ENCODE assay signal across 18 cellular contexts in genomic region chr6:81891869-81892268, GRCh38.
A peak's percentile ranks its signal among the peaks of the same experiment; 100 is the strongest.
DNase-seq lines count a peak whose midpoint lies in the region; ATAC-seq and TF ChIP-seq lines count a peak whose summit lies in the region.
"Had no signal": no experiment of that assay in that cellular context is flagged by ENCODE, and none has a peak within 500 bp of the region (broad histone marks: within the 10 kb centered on the region; RNA-seq: fewer than 3 reads in every experiment).

No MANE protein-coding gene starts in this region.

- no peak overlapping the region for H2AFZ ChIP-seq in trophoblast cell (ENCODE audit: insufficient read depth, low read length, poor library complexity)

- H3K79me1 ChIP-seq in trophoblast cell (ENCODE audit: low read length), result peaks cover 17% of the 10 kb centered on the region

- H3K4me2 ChIP-seq in trophoblast cell (ENCODE audit: low read length), result no peak overlapping the region
- H3K4me2 ChIP-seq: A549 had no signal

- peak overlapping the region; percentile 49 for H3K14ac ChIP-seq in trophoblast cell (ENCODE audit: low read length)

- no peaks in the 10 kb centered on the region for H3K4me1 Mint-ChIP-seq in type B pancreatic cell (ENCODE audit: unreplicated experiment)

- no peak for ATAC-seq in Right ventricle myocardium superior (ENCODE audit: poor library complexity)
- ATAC-seq in Right ventricle myocardium inferior, result no peak
- peak; percentile 82 for ATAC-seq in left lung
- peak; percentile 85 for ATAC-seq in upper lobe of right lung
- ATAC-seq in activated naive CD4-positive, alpha-beta T cell treated with anti-CD3 and anti-CD28 coated beads, Interleukin-2, amount 50 U/mL, for 72 hours, result no peak
- ATAC-seq: A549, HCT116, HepG2 had no signal

- no peaks in the 10 kb centered on the region for H3K36me3 ChIP-seq in left lung
- no peaks in the 10 kb centered on the region for H3K36me3 ChIP-seq in trophoblast cell (ENCODE audit: control insufficient read depth in 1 of 2, insufficient read depth in 2 of 2, low read length in 2 of 2)
- H3K36me3 ChIP-seq in upper lobe of right lung, result no peaks in the 10 kb centered on the region

- H3K27me3 ChIP-seq in left lung (no peaks in the 10 kb centered on the region), trophoblast cell (ENCODE audit: insufficient read depth, low read length) (no peaks in the 10 kb centered on the region), upper lobe of right lung (no peaks in the 10 kb centered on the region)

- no peak overlapping the region for H3K23ac ChIP-seq in trophoblast cell (ENCODE audit: low read length)

- peak overlapping the region; percentile 77 for H4K91ac ChIP-seq in trophoblast cell (ENCODE audit: low read depth, low read length)

- no peak for TF ChIP-seq CTCF in left lung (IDR thresholded peaks at IDR 0.05)
- no peak for TF ChIP-seq CTCF in upper lobe of right lung (IDR thresholded peaks at IDR 0.05)
- TF ChIP-seq CTCF in type B pancreatic cell (conservative IDR thresholded peaks at IDR 0.05), result no peak

- H3K4me1 ChIP-seq in left lung (no peaks in the 10 kb centered on the region), trophoblast cell (ENCODE audit: control insufficient read depth in 1 of 2, insufficient read depth in 2 of 2, low read length in 2 of 2) (peaks cover 7 to 14% of the 10 kb centered on the region in 2 experiments), upper lobe of right lung (no peaks in the 10 kb centered on the region)

- no peaks in the 10 kb centered on the region for H3K36me3 Mint-ChIP-seq in type B pancreatic cell
- no peaks in the 10 kb centered on the region for H3K36me3 Mint-ChIP-seq in activated naive CD4-positive, alpha-beta T cell treated with anti-CD3 and anti-CD28 coated beads, Interleukin-2, amount 50 U/mL, for 72 hours

- no peak overlapping the region for H3K4me3 Mint-ChIP-seq in type B pancreatic cell
- H3K4me3 Mint-ChIP-seq: CD4-positive, alpha-beta T cell had no signal

- H3K79me2 ChIP-seq in trophoblast cell (ENCODE audit: control insufficient read depth, insufficient read depth, low read length, poor library complexity), result peaks cover 3% of the 10 kb centered on the region

- no peak overlapping the region for H3K9ac ChIP-seq in trophoblast cell (ENCODE audit: low read length)

- no peak overlapping the region for H4K8ac ChIP-seq in trophoblast cell (ENCODE audit: low read depth, low read length)

- H3K27ac ChIP-seq in left lung (no peak overlapping the region), trophoblast cell (ENCODE audit: low read depth, low read length) (no peak overlapping the region), upper lobe of right lung (no peak overlapping the region)
- H3K27ac ChIP-seq: 22Rv1, A549, C4-2B had no signal

- peak overlapping the region; percentile 96 for H2AK5ac ChIP-seq in trophoblast cell (ENCODE audit: low read length)

- no peak overlapping the region for H3K18ac ChIP-seq in trophoblast cell (ENCODE audit: low read length)

- H3K9me3 Mint-ChIP-seq in type B pancreatic cell, result no peaks in the 10 kb centered on the region
- no peaks in the 10 kb centered on the region for H3K9me3 Mint-ChIP-seq in activated naive CD4-positive, alpha-beta T cell treated with anti-CD3 and anti-CD28 coated beads, Interleukin-2, amount 50 U/mL, for 72 hours
- H3K9me3 Mint-ChIP-seq: CD4-positive, alpha-beta T cell had no signal

- H3K27me3 Mint-ChIP-seq in type B pancreatic cell, result no peaks in the 10 kb centered on the region
- H3K27me3 Mint-ChIP-seq: CD4-positive, alpha-beta T cell had no signal

- peak overlapping the region; percentile 60 for H2BK120ac ChIP-seq in trophoblast cell (ENCODE audit: insufficient read depth, low read length, poor library complexity)

- intact Hi-C loops in Right ventricle myocardium superior (cut with DNase I), result loop anchor here (10.0 kb wide), 1 partner anchor 57 kb away; no protein-coding TSS in a partner anchor
- intact Hi-C loops in Right ventricle myocardium inferior (cut with DNase I), result loop anchor here (5.0 kb wide), 1 partner anchor 35 kb away; no protein-coding TSS in a partner anchor
- intact Hi-C loops in left lung (cut with DNase I), result no loop called here
- intact Hi-C loops in upper lobe of right lung (cut with DNase I), result no loop called here

- no peak overlapping the region for H3K4ac ChIP-seq in trophoblast cell (ENCODE audit: low read depth, low read length)

- peak; percentile 43 for DNase-seq in Right ventricle myocardium superior
- no peak for DNase-seq in Right ventricle myocardium inferior (ENCODE audit: missing footprints)
- peak; percentile 38 to 39 for DNase-seq in left lung
- no peak for DNase-seq in trophoblast cell
- no peak for DNase-seq in upper lobe of right lung
- DNase-seq in activated gamma-delta T cell treated with Interleukin-2 at 50 U/mL for 16 hours, result no peak
- no peak for DNase-seq in type B pancreatic cell (ENCODE audit: extremely low spot score, unreplicated experiment)
- no peak for DNase-seq in activated naive CD4-positive, alpha-beta T cell treated with anti-CD3 and anti-CD28 coated beads, Interleukin-2, amount 50 U/mL, for 72 hours (ENCODE audit: low spot score in 2 of 2)
- DNase-seq: AML-193; Caco-2; CD4-positive, alpha-beta T cell; GOT3; H7 had no signal

- H3K9me3 ChIP-seq in left lung, result no peaks in the 10 kb centered on the region
- H3K9me3 ChIP-seq in trophoblast cell (ENCODE audit: insufficient read depth, low read depth, low read length), result no peaks in the 10 kb centered on the region
- no peaks in the 10 kb centered on the region for H3K9me3 ChIP-seq in upper lobe of right lung
- H3K9me3 ChIP-seq: A549, Caco-2 had no signal

- no peak overlapping the region for H3K4me3 ChIP-seq in left lung
- H3K4me3 ChIP-seq in trophoblast cell (ENCODE audit: low read depth, low read length), result no peak overlapping the region
- H3K4me3 ChIP-seq in upper lobe of right lung, result no peak overlapping the region
- H3K4me3 ChIP-seq: A549 had no signal

- no peak overlapping the region for H3K27ac Mint-ChIP-seq in type B pancreatic cell
- no peak overlapping the region for H3K27ac Mint-ChIP-seq in activated naive CD4-positive, alpha-beta T cell treated with anti-CD3 and anti-CD28 coated beads, Interleukin-2, amount 50 U/mL, for 72 hours
- H3K27ac Mint-ChIP-seq: CD4-positive, alpha-beta T cell had no signal

- H4K12ac ChIP-seq in trophoblast cell (ENCODE audit: low read depth, low read length), result no peak overlapping the region

- no CpG with 5 or more reads among the region's 5 CpGs for WGBS in trophoblast cell (ENCODE audit: extremely low coverage, insufficient coverage, insufficient read length)

- no peak overlapping the region for H2BK5ac ChIP-seq in trophoblast cell (ENCODE audit: low read depth, low read length, poor library complexity)

- peak overlapping the region; percentile 79 for H2BK12ac ChIP-seq in trophoblast cell (ENCODE audit: low read length)

Comparison
In these comparisons a context has a peak if more than half of its experiments do, and no peak if none do; other contexts are left out.
1. DNase-seq: peak in Right ventricle myocardium superior (single experiment) and left lung (2 of 2); none in Right ventricle myocardium inferior (single experiment), trophoblast cell (0 of 2), upper lobe of right lung (single experiment), activated gamma-delta T cell treated with Interleukin-2 at 50 U/mL for 16 hours (single experiment), type B pancreatic cell (single experiment) and activated naive CD4-positive, alpha-beta T cell treated with anti-CD3 and anti-CD28 coated beads, Interleukin-2, amount 50 U/mL, for 72 hours (0 of 2).
2. ATAC-seq: peak in left lung (single experiment) and upper lobe of right lung (single experiment); none in Right ventricle myocardium superior (single experiment), Right ventricle myocardium inferior (single experiment) and activated naive CD4-positive, alpha-beta T cell treated with anti-CD3 and anti-CD28 coated beads, Interleukin-2, amount 50 U/mL, for 72 hours (0 of 2).
3. intact Hi-C loops: an anchor here in Right ventricle myocardium superior (10.0 kb wide) and Right ventricle myocardium inferior (5.0 kb wide); none called in left lung and upper lobe of right lung.